Comparison of ENCODE assay signal across 27 cellular contexts in the genomic region with DNA sequence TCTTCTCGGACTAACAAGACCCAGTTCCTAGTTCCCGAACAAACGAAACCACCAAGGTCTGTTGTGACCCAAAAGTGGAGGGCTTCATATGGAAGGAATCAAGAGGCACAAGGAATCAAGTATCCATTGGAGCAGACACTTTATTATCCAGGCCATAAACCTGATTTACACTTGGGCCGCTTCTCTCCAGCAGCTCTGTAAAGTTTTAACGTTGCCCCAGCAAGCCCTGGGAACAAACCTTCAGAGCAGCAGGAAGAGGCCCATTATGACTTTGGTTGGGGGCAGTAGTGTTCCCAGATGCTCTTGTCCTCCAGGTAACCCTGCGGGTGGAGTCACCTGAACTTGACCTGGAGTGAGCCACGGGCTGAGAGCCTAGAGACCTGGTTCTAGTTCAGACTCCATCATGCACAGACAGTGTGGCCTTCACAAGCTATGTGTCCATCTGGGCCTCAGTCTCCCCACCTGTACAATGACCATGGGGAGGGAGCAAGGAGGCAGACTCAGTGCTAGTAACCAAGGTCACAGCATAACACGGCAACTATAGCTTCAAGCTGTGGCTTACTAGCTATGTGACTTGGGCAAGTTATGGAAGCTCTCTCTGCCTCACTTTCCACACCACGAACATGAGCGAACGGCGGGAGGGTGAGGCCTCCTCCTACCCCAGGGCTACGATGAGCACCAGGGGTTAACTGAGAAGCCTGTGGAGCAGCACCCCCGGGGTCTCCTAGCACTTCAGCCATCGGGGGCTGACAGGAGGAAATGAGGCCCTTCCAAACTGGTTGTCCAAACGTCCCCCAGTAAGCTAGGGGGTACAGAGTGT.
DNase-seq lines count a peak whose midpoint lies in the region; ATAC-seq lines count a peak whose summit lies in the region.
"Had no signal": no experiment of that assay in that cellular context is flagged by ENCODE, and none has a peak within 500 bp of the region (broad histone marks: within the 10 kb centered on the region; RNA-seq: fewer than 3 reads in every experiment).

No MANE protein-coding gene starts in this region.

- H3K36me3 ChIP-seq in iPS-15b (ENCODE audit: control insufficient read depth, insufficient read depth, low read length) (no peaks in the 10 kb centered on the region), aorta (ENCODE audit: control insufficient read depth in 1 of 2, insufficient read depth in 2 of 2, low read length in 1 of 2) (no peaks in the 10 kb centered on the region)
- H3K36me3 ChIP-seq: brain microvascular endothelial cell had no signal

- WGBS in aorta, 2 donors, result 77 to 80% methylated on average over 16 of the region's 16 CpGs

- no peak overlapping the region for H3K27ac ChIP-seq in aorta (ENCODE audit: low read depth in 1 of 2, low read length in 2 of 2)
- H3K27ac ChIP-seq: A549, brain microvascular endothelial cell, psoas muscle, SK-N-MC had no signal

- H3K4me1 Mint-ChIP-seq in T-helper 2 cell treated with Interferon-gamma antibody and Interleukin-4, amounts not matched to agents 5 μg/mL and 100 μg/mL, for 36 hours (ENCODE audit: low read depth), result no peaks in the 10 kb centered on the region
- H3K4me1 Mint-ChIP-seq: stimulated activated naive B cell treated with anti-CD40 and anti-IgM and Interleukin-4, amounts not matched to agents 10 μg/mL and 1 μg/mL and 100 μg/mL, for 72 hours had no signal

- H3K27me3 ChIP-seq in iPS-15b (ENCODE audit: control insufficient read depth, insufficient read depth, low read length) (no peaks in the 10 kb centered on the region), aorta (ENCODE audit: control insufficient read depth in 1 of 2, insufficient read depth in 2 of 2, low read length in 1 of 2) (no peaks in the 10 kb centered on the region)
- H3K27me3 ChIP-seq: brain microvascular endothelial cell had no signal

- H3K4me1 ChIP-seq in iPS-15b (ENCODE audit: control insufficient read depth, insufficient read depth, low read length) (no peaks in the 10 kb centered on the region), aorta (ENCODE audit: control insufficient read depth in 1 of 2, insufficient read depth in 2 of 2, low read length in 2 of 2) (no peaks in the 10 kb centered on the region)
- H3K4me1 ChIP-seq: A549, psoas muscle had no signal

- H3K9me3 ChIP-seq in iPS-15b (ENCODE audit: control insufficient read depth, insufficient read depth, low read length) (no peaks in the 10 kb centered on the region), aorta (ENCODE audit: control insufficient read depth, low read length) (no peaks in the 10 kb centered on the region)
- H3K9me3 ChIP-seq: A549, psoas muscle had no signal

- peak; percentile 42 for DNase-seq in Right ventricle myocardium inferior (ENCODE audit: missing footprints)
- no peak for DNase-seq in Right ventricle myocardium superior
- DNase-seq in posterior vena cava (ENCODE audit: low spot score), result peak; percentile 52
- DNase-seq in aorta, result peak; percentile 17 to 56
- no peak for DNase-seq in NCI-H2196 treated with DMSO at 0.1 percent for 48 hours (lab: John Stamatoyannopoulos, UW; ENCODE audit: unreplicated experiment)
- DNase-seq in T-helper 2 cell treated with Interferon-gamma antibody and Interleukin-4, amounts not matched to agents 5 μg/mL and 100 μg/mL, for 36 hours (ENCODE audit: low spot score), result no peak
- DNase-seq: activated CD4-positive, alpha-beta T cell treated with anti-CD3 and anti-CD28 coated beads, Interleukin-2, amount 50 U/mL, for 4 hours; activated CD4-positive, CD25-positive, alpha-beta regulatory T cell; activated naive CD4-positive, alpha-beta T cell treated with Interleukin-2 at 50 U/mL for 16 hours; activated T-cell treated with anti-CD3 and anti-CD28 coated beads, Interleukin-2, amount 50 U/mL, for 48 hours; amniotic stem cell; brain microvascular endothelial cell; DND-41; GF-D8; islet precursor cell; NCI-H1048; NCI-H1694; NCI-H82; psoas muscle; stimulated activated naive B cell treated with anti-CD40 and anti-IgM and Interleukin-4, amounts not matched to agents 10 μg/mL and 1 μg/mL and 100 μg/mL, for 72 hours; T-helper 1 cell had no signal

- H3K36me3 Mint-ChIP-seq in T-helper 2 cell treated with Interferon-gamma antibody and Interleukin-4, amounts not matched to agents 5 μg/mL and 100 μg/mL, for 36 hours (ENCODE audit: low read depth), result no peaks in the 10 kb centered on the region
- H3K36me3 Mint-ChIP-seq: stimulated activated naive B cell treated with anti-CD40 and anti-IgM and Interleukin-4, amounts not matched to agents 10 μg/mL and 1 μg/mL and 100 μg/mL, for 72 hours had no signal

- H3K27me3 Mint-ChIP-seq in T-helper 2 cell treated with Interferon-gamma antibody and Interleukin-4, amounts not matched to agents 5 μg/mL and 100 μg/mL, for 36 hours (ENCODE audit: low read depth), result peaks cover 18% of the 10 kb centered on the region
- H3K27me3 Mint-ChIP-seq: CD4-positive, alpha-beta T cell had no signal

- H3K4me3 ChIP-seq in iPS-15b (ENCODE audit: low read depth, low read length) (no peak overlapping the region), aorta (ENCODE audit: low read length in 2 of 2) (no peak overlapping the region)
- H3K4me3 ChIP-seq: A549, psoas muscle, SK-N-MC had no signal

- intact Hi-C loops in Right ventricle myocardium inferior (cut with DNase I), result no loop called here
- intact Hi-C loops in Right ventricle myocardium superior (cut with DNase I), result no loop called here
- intact Hi-C loops in posterior vena cava (cut with DNase I), result no loop called here
- intact Hi-C loops in aorta (cut with DNase I), result no loop called here

- no peak for ATAC-seq in Right ventricle myocardium inferior
- ATAC-seq in Right ventricle myocardium superior (ENCODE audit: poor library complexity), result no peak
- ATAC-seq in aorta (ENCODE audit: low FRiP score), result no peak
- ATAC-seq in HG02840 (IDR thresholded peaks at IDR 0.05; ENCODE audit: low FRiP score, unreplicated experiment), result no peak
- ATAC-seq: A549; left ventricle myocardium superior; psoas muscle; stimulated activated naive B cell treated with anti-CD40 and anti-IgM and Interleukin-4, amounts not matched to agents 10 μg/mL and 1 μg/mL and 100 μg/mL, for 72 hours had no signal

- H3K9ac ChIP-seq in iPS-15b (ENCODE audit: low read depth, low read length), result peak overlapping the region; percentile 8

- no peak overlapping the region for H3K4me3 Mint-ChIP-seq in T-helper 2 cell treated with Interferon-gamma antibody and Interleukin-4, amounts not matched to agents 5 μg/mL and 100 μg/mL, for 36 hours
- H3K4me3 Mint-ChIP-seq: CD4-positive, alpha-beta T cell; stimulated activated naive B cell treated with anti-CD40 and anti-IgM and Interleukin-4, amounts not matched to agents 10 μg/mL and 1 μg/mL and 100 μg/mL, for 72 hours had no signal

- no peak overlapping the region for H3K27ac Mint-ChIP-seq in T-helper 2 cell treated with Interferon-gamma antibody and Interleukin-4, amounts not matched to agents 5 μg/mL and 100 μg/mL, for 36 hours
- H3K27ac Mint-ChIP-seq: CD4-positive, alpha-beta T cell; stimulated activated naive B cell treated with anti-CD40 and anti-IgM and Interleukin-4, amounts not matched to agents 10 μg/mL and 1 μg/mL and 100 μg/mL, for 72 hours had no signal

- H3K9me3 Mint-ChIP-seq in T-helper 2 cell treated with Interferon-gamma antibody and Interleukin-4, amounts not matched to agents 5 μg/mL and 100 μg/mL, for 36 hours, result no peaks in the 10 kb centered on the region
- H3K9me3 Mint-ChIP-seq: CD4-positive, alpha-beta T cell; stimulated activated naive B cell treated with anti-CD40 and anti-IgM and Interleukin-4, amounts not matched to agents 10 μg/mL and 1 μg/mL and 100 μg/mL, for 72 hours had no signal

Comparison
In these comparisons a context has a peak if more than half of its experiments do, and no peak if none do; other contexts are left out.
1. DNase-seq: peak in Right ventricle myocardium inferior (single experiment), posterior vena cava (single experiment) and aorta (2 of 2); none in Right ventricle myocardium superior (single experiment), NCI-H2196 treated with DMSO at 0.1 percent for 48 hours (single experiment) and T-helper 2 cell treated with Interferon-gamma antibody and Interleukin-4, amounts not matched to agents 5 μg/mL and 100 μg/mL, for 36 hours (single experiment).